In the genomic region with DNA sequence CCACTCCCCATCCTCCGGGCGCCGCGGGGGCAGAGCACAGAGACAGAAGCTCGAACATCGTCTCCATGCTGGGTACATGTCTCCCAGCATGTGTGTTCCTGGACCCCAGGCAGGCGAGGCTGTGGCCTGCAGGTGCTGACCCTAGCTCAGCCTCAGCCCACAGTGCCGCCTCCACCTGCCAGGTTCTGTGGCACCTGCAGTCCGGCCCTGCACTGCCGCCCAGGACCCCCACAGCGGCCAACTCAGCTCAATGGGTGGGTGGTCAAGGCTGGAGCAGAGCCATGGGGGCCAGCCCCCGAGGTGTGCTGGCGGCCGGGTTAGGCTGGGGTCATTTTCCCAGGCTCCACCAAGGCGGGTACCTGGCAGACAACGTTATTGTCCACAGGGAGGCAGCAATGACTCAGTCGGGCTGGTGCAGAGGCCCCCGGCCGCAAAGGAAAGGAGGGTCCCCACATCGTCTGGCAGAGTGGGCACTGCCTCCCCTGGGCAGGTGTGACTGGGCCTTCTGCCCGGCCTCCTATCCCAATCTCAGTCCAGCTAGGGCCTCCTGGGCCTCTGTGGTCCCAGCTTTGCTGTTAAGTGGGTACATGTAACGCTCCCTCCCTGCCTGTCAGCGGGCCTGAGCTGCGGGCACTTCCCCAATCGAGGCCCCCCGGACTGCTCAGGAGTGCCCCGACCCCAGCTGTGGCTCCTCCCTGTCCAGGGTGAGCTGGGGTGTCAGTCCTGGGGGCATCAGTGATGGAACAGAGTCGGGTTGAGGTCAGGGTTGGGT, we compare ENCODE assay signal across 11 cellular contexts. TPM values are rescaled to one million over a fixed set of nuclear protein-coding genes. Genes with fewer than 3 reads are reported as not detected.
A peak's percentile ranks its signal among the peaks of the same experiment; 100 is the strongest.
DNase-seq lines count a peak whose midpoint lies in the region; ATAC-seq and TF ChIP-seq lines count a peak whose summit lies in the region.
"Had no signal": no experiment of that assay in that cellular context is flagged by ENCODE, and none has a peak within 500 bp of the region (broad histone marks: within the 10 kb centered on the region; RNA-seq: fewer than 3 reads in every experiment).

No MANE protein-coding gene starts in this region.

- no peak for TF ChIP-seq RAD21 in HCT116 (IDR thresholded peaks at IDR 0.05; ENCODE audit: low read depth)

- DNase-seq in Calu3 (no peak), HCT116 (ENCODE audit: low read depth, low spot score) (no peak), mesothelial cell of epicardium (ENCODE audit: low spot score in 2 of 2, unreplicated experiment in 2 of 2) (no peak), NCI-H2107 (lab: John Stamatoyannopoulos, UW) (no peak)
- DNase-seq in activated T-helper 1 cell treated with anti-CD3 and anti-CD28 coated beads, Interleukin-12 subunit alpha, Interleukin-12 subunit beta, Interleukin-2, Interleukin-4 antibody, amounts not matched to agents 30 ng/mL and 10 ng/mL and 1 ng/mL, durations not matched to agents 14 hours and 24 hours and 36 hours (ENCODE audit: low spot score) = no peak
- DNase-seq: esophagus squamous epithelium, NCI-H1436 treated with DMSO at 0.1 percent for 48 hours had no signal

- TF ChIP-seq POLR2A in HCT116 (IDR thresholded peaks at IDR 0.05; ENCODE audit: borderline replicate concordance, extremely low read depth, insufficient read depth, insufficient read length) = no peak

- H3K9me3 Mint-ChIP-seq in Calu3 (ENCODE audit: low read depth, unreplicated experiment) (no peaks in the 10 kb centered on the region), mesothelial cell of epicardium (no peaks in the 10 kb centered on the region)
- H3K9me3 Mint-ChIP-seq in activated T-helper 1 cell treated with anti-CD3 and anti-CD28 coated beads, Interleukin-12 subunit alpha, Interleukin-12 subunit beta, Interleukin-2, Interleukin-4 antibody, amounts not matched to agents 30 ng/mL and 10 ng/mL and 1 ng/mL, durations not matched to agents 14 hours and 24 hours and 36 hours = no peaks in the 10 kb centered on the region

- H3K36me3 ChIP-seq in HCT116 (ENCODE audit: control insufficient read depth in 1 of 2, insufficient read depth in 2 of 2, low read length in 2 of 2) = no peaks in the 10 kb centered on the region
- H3K36me3 ChIP-seq: esophagus squamous epithelium, HAP-1, vagina had no signal

- CTCF ChIA-PET in Calu3 (lab: Charles Lee) (interaction anchor here (0.6 to 2.0 kb wide), 3 partner anchors 151 to 289 kb away, joined by 3 to 6 read pairs (median 4); partner anchors contain the start of gene TEDC1), HCT116 (lab: Charles Lee) (interaction anchor here (0.8 to 1.0 kb wide), 2 partner anchors 133 to 151 kb away, joined by 3 to 4 read pairs; no protein-coding TSS in a partner anchor)

- no peak for ATAC-seq in HCT116
- no peak for ATAC-seq in GM19395 (IDR thresholded peaks at IDR 0.05; ENCODE audit: unreplicated experiment)
- ATAC-seq in GM18517 (IDR thresholded peaks at IDR 0.05; ENCODE audit: unreplicated experiment) = no peak

- H3K9me2 ChIP-seq in HCT116 (ENCODE audit: insufficient read depth) = no peaks in the 10 kb centered on the region

- no peaks in the 10 kb centered on the region for H3K79me2 ChIP-seq in HCT116 (ENCODE audit: insufficient read depth, low read length)

- BruUV-seq in Calu3 (replicated peaks; lab: Mats Ljungman, UMichigan) = no TSS peak
- no TSS peak for BruUV-seq in HCT116 (replicated peaks; lab: Mats Ljungman, UMichigan)

- H3K27ac Mint-ChIP-seq in Calu3 (ENCODE audit: unreplicated experiment) (no peak overlapping the region), mesothelial cell of epicardium (no peak overlapping the region)
- peak overlapping the region; percentile 55 for H3K27ac Mint-ChIP-seq in activated T-helper 1 cell treated with anti-CD3 and anti-CD28 coated beads, Interleukin-12 subunit alpha, Interleukin-12 subunit beta, Interleukin-2, Interleukin-4 antibody, amounts not matched to agents 30 ng/mL and 10 ng/mL and 1 ng/mL, durations not matched to agents 14 hours and 24 hours and 36 hours

- no peak overlapping the region for H3K4me3 ChIP-seq in HCT116 (replicated peaks in 1 of 2; ENCODE audit: low read depth in 1 of 2, low read length in 2 of 2)
- H3K4me3 ChIP-seq: esophagus squamous epithelium, HAP-1, vagina had no signal

- intact Hi-C loops in Calu3 (cut with micrococcal nuclease; ENCODE audit: unreplicated experiment) = no loop called here
- intact Hi-C loops in HCT116 (cut with micrococcal nuclease) = no loop called here
- intact Hi-C loops in activated T-helper 1 cell treated with anti-CD3 and anti-CD28 coated beads, Interleukin-12 subunit alpha, Interleukin-12 subunit beta, Interleukin-2, Interleukin-4 antibody, amounts not matched to agents 30 ng/mL and 10 ng/mL and 1 ng/mL, durations not matched to agents 14 hours and 24 hours and 36 hours (cut with micrococcal nuclease) = loop anchor here (5.0 to 10.0 kb wide), 2 partner anchors 109 to 323 kb away; partner anchors contain the start of gene TMEM121

- H3K4me1 Mint-ChIP-seq in Calu3 (ENCODE audit: low read depth, unreplicated experiment) (peaks cover 15% of the 10 kb centered on the region), mesothelial cell of epicardium (no peaks in the 10 kb centered on the region)
- peaks cover 5% of the 10 kb centered on the region for H3K4me1 Mint-ChIP-seq in activated T-helper 1 cell treated with anti-CD3 and anti-CD28 coated beads, Interleukin-12 subunit alpha, Interleukin-12 subunit beta, Interleukin-2, Interleukin-4 antibody, amounts not matched to agents 30 ng/mL and 10 ng/mL and 1 ng/mL, durations not matched to agents 14 hours and 24 hours and 36 hours (ENCODE audit: low read depth)

- peaks cover 22 to 34% of the 10 kb centered on the region in 2 experiments; a peak in 3 of 4 replicates for H3K4me1 ChIP-seq in HCT116 (ENCODE audit: control insufficient read depth in 1 of 2, insufficient read depth in 2 of 2, low read length in 2 of 2)
- H3K4me1 ChIP-seq: HAP-1 had no signal

- H3K27me3 Mint-ChIP-seq in Calu3 (ENCODE audit: unreplicated experiment) (peaks cover 34% of the 10 kb centered on the region), mesothelial cell of epicardium (ENCODE audit: low read depth) (peaks cover 16% of the 10 kb centered on the region)
- peaks cover 6% of the 10 kb centered on the region for H3K27me3 Mint-ChIP-seq in activated T-helper 1 cell treated with anti-CD3 and anti-CD28 coated beads, Interleukin-12 subunit alpha, Interleukin-12 subunit beta, Interleukin-2, Interleukin-4 antibody, amounts not matched to agents 30 ng/mL and 10 ng/mL and 1 ng/mL, durations not matched to agents 14 hours and 24 hours and 36 hours (ENCODE audit: insufficient read depth)

- RAD21 ChIA-PET in HCT116 (lab: Charles Lee; ENCODE audit: low non-redundant PET in 1 of 2, low total read pairs in 2 of 2, uncharacterized antibody in 2 of 2, unreplicated experiment in 2 of 2) = no interaction called here

- H3K4me3 Mint-ChIP-seq in Calu3 (ENCODE audit: low read depth, unreplicated experiment) (no peak overlapping the region), mesothelial cell of epicardium (no peak overlapping the region)
- no peak overlapping the region for H3K4me3 Mint-ChIP-seq in activated T-helper 1 cell treated with anti-CD3 and anti-CD28 coated beads, Interleukin-12 subunit alpha, Interleukin-12 subunit beta, Interleukin-2, Interleukin-4 antibody, amounts not matched to agents 30 ng/mL and 10 ng/mL and 1 ng/mL, durations not matched to agents 14 hours and 24 hours and 36 hours

- POLR2A ChIA-PET in HCT116 (lab: Charles Lee) = no interaction called here

- TF ChIP-seq CTCF in Calu3 (IDR thresholded peaks at IDR 0.05; ENCODE audit: unreplicated experiment) (peak; percentile 31), HCT116 (IDR thresholded peaks at IDR 0.05 in 2 of 3, conservative IDR thresholded peaks at IDR 0.05 in 1 of 3; ENCODE audit: borderline replicate concordance in 1 of 3, insufficient read depth in 1 of 3, low read depth in 2 of 3, low read length in 2 of 3) (peak in 2 of 3 experiments; percentile 13; a peak in 1 of 6 replicates), mesothelial cell of epicardium (IDR thresholded peaks at IDR 0.05; ENCODE audit: unreplicated experiment) (peak; percentile 13)

- H3K9ac ChIP-seq in HCT116 (ENCODE audit: low read length) = no peak overlapping the region

- H3K9me3 ChIP-seq in HCT116 (ENCODE audit: control insufficient read depth in 1 of 2, insufficient read depth in 1 of 2, low read depth in 1 of 2, low read length in 2 of 2) = no peaks in the 10 kb centered on the region
- H3K9me3 ChIP-seq: esophagus squamous epithelium, HAP-1, vagina had no signal

- no peak overlapping the region for H2AFZ ChIP-seq in HCT116 (ENCODE audit: low read depth, low read length, poor library complexity, severe bottlenecking)

- H3K36me3 Mint-ChIP-seq in Calu3 (ENCODE audit: insufficient read depth, unreplicated experiment) = peaks cover 9% of the 10 kb centered on the region
- no peaks in the 10 kb centered on the region for H3K36me3 Mint-ChIP-seq in activated T-helper 1 cell treated with anti-CD3 and anti-CD28 coated beads, Interleukin-12 subunit alpha, Interleukin-12 subunit beta, Interleukin-2, Interleukin-4 antibody, amounts not matched to agents 30 ng/mL and 10 ng/mL and 1 ng/mL, durations not matched to agents 14 hours and 24 hours and 36 hours (ENCODE audit: low read depth)
- no peaks in the 10 kb centered on the region for H3K36me3 Mint-ChIP-seq in mesothelial cell of epicardium

- no peaks in the 10 kb centered on the region for H3K27me3 ChIP-seq in HCT116 (ENCODE audit: insufficient read depth, low read length)

- no peak overlapping the region for H3K4me2 ChIP-seq in HCT116 (ENCODE audit: low read length)

- H4K20me1 ChIP-seq in HCT116 (ENCODE audit: insufficient read depth) = no peaks in the 10 kb centered on the region

- peak overlapping the region; percentile 8; the same call in 1 of the 2 replicates for H3K27ac ChIP-seq in HCT116 (ENCODE audit: low read depth, low read length)
- H3K27ac ChIP-seq: vagina had no signal

RNA-seq across cellular contexts. Expression of gene NUDT14, which starts 20.2 kb away (rescaled TPM):
- total RNA-seq in Calu3 (2022) (38.0 TPM in 2 replicates), HCT116 (2021; ENCODE audit: unreplicated experiment) (56.1 TPM), mesothelial cell of epicardium (68.4 to 75.0 TPM (median 71.3 TPM) in 3 replicates)
- polyA plus RNA-seq in HCT116 (2012) = 41.5 and 42.8 TPM in 2 replicates
- total RNA-seq in activated T-helper 1 cell treated with anti-CD3 and anti-CD28 coated beads, Interleukin-12 subunit alpha, Interleukin-12 subunit beta, Interleukin-2, Interleukin-4 antibody, amounts not matched to agents 30 ng/mL and 10 ng/mL and 1 ng/mL, durations not matched to agents 14 hours and 24 hours and 36 hours = 8.5 and 10.9 TPM in 2 replicates

RNA-seq across cellular contexts. Expression of gene JAG2, which starts 32.8 kb away (rescaled TPM):
- 13.8 and 17.6 TPM in 2 replicates for total RNA-seq in Calu3 (2022)
- 85.9 TPM for total RNA-seq in HCT116 (2021; ENCODE audit: unreplicated experiment)
- 71.0 and 86.6 TPM in 2 replicates for polyA plus RNA-seq in HCT116 (2012)
- 6.5 and 7.4 TPM in 2 replicates for total RNA-seq in activated T-helper 1 cell treated with anti-CD3 and anti-CD28 coated beads, Interleukin-12 subunit alpha, Interleukin-12 subunit beta, Interleukin-2, Interleukin-4 antibody, amounts not matched to agents 30 ng/mL and 10 ng/mL and 1 ng/mL, durations not matched to agents 14 hours and 24 hours and 36 hours
- 33.7 to 38.9 TPM (median 33.9 TPM) in 3 replicates for total RNA-seq in mesothelial cell of epicardium

RNA-seq across cellular contexts. Expression of gene BTBD6, which starts 47.0 kb away (rescaled TPM):
- total RNA-seq in Calu3 (2022) = 29.7 and 30.1 TPM in 2 replicates
- 35.9 TPM for total RNA-seq in HCT116 (2021; ENCODE audit: unreplicated experiment)
- polyA plus RNA-seq in HCT116 (2012) = 38.8 TPM in 2 replicates
- 41.1 and 41.9 TPM in 2 replicates for total RNA-seq in activated T-helper 1 cell treated with anti-CD3 and anti-CD28 coated beads, Interleukin-12 subunit alpha, Interleukin-12 subunit beta, Interleukin-2, Interleukin-4 antibody, amounts not matched to agents 30 ng/mL and 10 ng/mL and 1 ng/mL, durations not matched to agents 14 hours and 24 hours and 36 hours
- 38.4 to 41.2 TPM (median 39.8 TPM) in 3 replicates for total RNA-seq in mesothelial cell of epicardium
